ENCODE assay signal across 8 cellular contexts in the genomic region with DNA sequence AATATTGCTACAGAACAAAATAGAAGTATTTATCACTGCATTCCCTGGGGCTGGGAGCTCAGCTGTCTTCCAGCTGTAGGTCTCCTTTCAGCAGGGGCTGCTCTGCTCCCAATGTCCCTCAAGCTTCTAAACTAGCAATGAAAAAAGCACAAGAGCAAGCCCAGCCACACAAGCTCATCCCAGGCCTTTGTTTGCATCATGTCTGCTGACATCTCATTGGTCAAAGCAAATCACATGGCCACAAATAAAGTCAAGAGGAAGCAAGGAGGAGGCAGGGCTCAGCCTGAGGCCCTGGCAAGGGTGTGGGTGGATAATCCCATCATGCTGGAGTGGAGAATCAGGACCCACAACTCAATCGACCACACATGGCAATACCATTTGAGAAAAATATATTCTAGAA. TPM values are rescaled to one million over a fixed set of nuclear protein-coding genes. Genes with fewer than 3 reads are reported as not detected.
A peak's percentile ranks its signal among the peaks of the same experiment; 100 is the strongest.
DNase-seq lines count a peak whose midpoint lies in the region; ATAC-seq lines count a peak whose summit lies in the region.

No MANE protein-coding gene starts in this region.

- ATAC-seq in activated CD8-positive, alpha-beta T cell treated with anti-CD3 and anti-CD28 coated beads, Interleukin-2, amount 10 ng/mL, durations not matched to agents 7 days and 5 days, result no peak

- no peaks in the 10 kb centered on the region for H3K36me3 Mint-ChIP-seq in activated CD8-positive, alpha-beta T cell treated with anti-CD3 and anti-CD28 coated beads, Interleukin-2, amount 10 ng/mL, durations not matched to agents 7 days and 5 days (ENCODE audit: low read depth)

- H3K79me2 ChIP-seq in mesendoderm (ENCODE audit: control insufficient read depth, insufficient read depth, low read length), result no peaks in the 10 kb centered on the region

- H3K56ac ChIP-seq in mesendoderm (ENCODE audit: low read length), result peak overlapping the region; percentile 29

- H3K18ac ChIP-seq in mesendoderm (ENCODE audit: low read length), result no peak overlapping the region

- peaks cover 25% of the 10 kb centered on the region for H3K27me3 Mint-ChIP-seq in activated CD8-positive, alpha-beta T cell treated with anti-CD3 and anti-CD28 coated beads, Interleukin-2, amount 10 ng/mL, durations not matched to agents 7 days and 5 days (ENCODE audit: low read depth)

- no peak overlapping the region for H2BK120ac ChIP-seq in mesendoderm (ENCODE audit: low read depth, low read length)

- no peak overlapping the region for H3K4me3 Mint-ChIP-seq in activated CD8-positive, alpha-beta T cell treated with anti-CD3 and anti-CD28 coated beads, Interleukin-2, amount 10 ng/mL, durations not matched to agents 7 days and 5 days

- peaks cover 1% of the 10 kb centered on the region for H3K4me1 ChIP-seq in mesendoderm (ENCODE audit: control insufficient read depth, low read depth, low read length)

- no peak overlapping the region for H4K5ac ChIP-seq in mesendoderm (ENCODE audit: low read length)

- H3K4me2 ChIP-seq in mesendoderm (ENCODE audit: low read length), result no peak overlapping the region

- H3K27ac Mint-ChIP-seq in activated CD8-positive, alpha-beta T cell treated with anti-CD3 and anti-CD28 coated beads, Interleukin-2, amount 10 ng/mL, durations not matched to agents 7 days and 5 days, result no peak overlapping the region

- no peaks in the 10 kb centered on the region for H3K36me3 ChIP-seq in mesendoderm (ENCODE audit: control insufficient read depth, insufficient read depth, low read length)

- no peak overlapping the region for H3K4me3 ChIP-seq in mesendoderm (ENCODE audit: low read length)

- H3K4ac ChIP-seq in mesendoderm (ENCODE audit: low read depth, low read length), result no peak overlapping the region

- H3K9ac ChIP-seq in mesendoderm (ENCODE audit: low read length), result no peak overlapping the region

- no peak overlapping the region for H3K27ac ChIP-seq in mesendoderm (ENCODE audit: low read depth, low read length)

- CTCF ChIA-PET in activated CD8-positive, alpha-beta T cell treated with anti-CD3 and anti-CD28 coated beads, Interleukin-2, amount 10 ng/mL, durations not matched to agents 7 days and 5 days (lab: Charles Lee), result interaction anchor here (0.7 to 3.2 kb wide), 6 partner anchors 10 to 149 kb away, joined by 3 to 16 read pairs (median 4); partner anchors contain the start of gene RRBP1

- H3K79me1 ChIP-seq in mesendoderm (ENCODE audit: low read length), result no peaks in the 10 kb centered on the region

- H3K9me3 Mint-ChIP-seq in activated CD8-positive, alpha-beta T cell treated with anti-CD3 and anti-CD28 coated beads, Interleukin-2, amount 10 ng/mL, durations not matched to agents 7 days and 5 days (ENCODE audit: insufficient read depth), result no peaks in the 10 kb centered on the region

- peak; percentile 5 for DNase-seq in NCI-H2107 treated with DMSO at 0.1 percent for 48 hours (lab: John Stamatoyannopoulos, UW; ENCODE audit: unreplicated experiment)
- no peak for DNase-seq in NCI-H2107 (lab: John Stamatoyannopoulos, UW)
- DNase-seq in NCI-H1105 (lab: John Stamatoyannopoulos, UW), result peak; percentile 22
- DNase-seq in activated CD8-positive, alpha-beta T cell treated with anti-CD3 and anti-CD28 coated beads, Interleukin-2, amount 10 ng/mL, durations not matched to agents 7 days and 5 days, result peak; percentile 44
- DNase-seq in mesendoderm, result peak; percentile 93
- DNase-seq in cerebellum (ENCODE audit: low spot score), result no peak
- no peak for DNase-seq in hippocampal formation (lab: John Stamatoyannopoulos, UW)
- no peak for DNase-seq in effector CD4-positive, alpha-beta T cell

- no peaks in the 10 kb centered on the region for H3K27me3 ChIP-seq in mesendoderm (ENCODE audit: insufficient read depth, low read length, poor library complexity)

- POLR2A ChIA-PET in activated CD8-positive, alpha-beta T cell treated with anti-CD3 and anti-CD28 coated beads, Interleukin-2, amount 10 ng/mL, durations not matched to agents 7 days and 5 days (lab: Charles Lee), result interaction anchor here (1.0 to 1.2 kb wide), 2 partner anchors 10 to 19 kb away, joined by 3 read pairs; no protein-coding TSS in a partner anchor

- H3K23ac ChIP-seq in mesendoderm (ENCODE audit: low read length), result no peak overlapping the region

- H2AK5ac ChIP-seq in mesendoderm (ENCODE audit: low read length), result no peak overlapping the region

- H4K8ac ChIP-seq in mesendoderm (ENCODE audit: low read depth, low read length), result peak overlapping the region; percentile 79

- peaks cover 39% of the 10 kb centered on the region for H3K4me1 Mint-ChIP-seq in activated CD8-positive, alpha-beta T cell treated with anti-CD3 and anti-CD28 coated beads, Interleukin-2, amount 10 ng/mL, durations not matched to agents 7 days and 5 days (ENCODE audit: low read depth)

- H2BK15ac ChIP-seq in mesendoderm (replicated peaks; ENCODE audit: low read depth), result no peak overlapping the region

- H2BK5ac ChIP-seq in mesendoderm (ENCODE audit: low read length), result no peak overlapping the region

- no CpG with 5 or more reads among the region's 1 CpG for WGBS in mesendoderm (ENCODE audit: extremely low coverage, insufficient coverage, low lambda C conversion rate)

RNA-seq across cellular contexts. Expression of gene BFSP1, which starts 2.2 kb away (rescaled TPM):
- total RNA-seq in activated CD8-positive, alpha-beta T cell treated with anti-CD3 and anti-CD28 coated beads, Interleukin-2, amount 10 ng/mL, durations not matched to agents 7 days and 5 days, result under 1 TPM; 0.50 to 0.55 TPM
- 2.2 TPM for polyA plus RNA-seq in mesendoderm (2013, experiment 1 of 2)
- polyA plus RNA-seq in mesendoderm (2013, experiment 2 of 2), result 2.4 TPM
- 1.5 TPM for total RNA-seq in cerebellum

RNA-seq across cellular contexts. Expression of gene DSTN, which starts 36.5 kb away (rescaled TPM):
- total RNA-seq in activated CD8-positive, alpha-beta T cell treated with anti-CD3 and anti-CD28 coated beads, Interleukin-2, amount 10 ng/mL, durations not matched to agents 7 days and 5 days, result 10 to 100 TPM; 59.0 to 63.6 TPM
- 278 TPM for polyA plus RNA-seq in mesendoderm (2013, experiment 1 of 2)
- polyA plus RNA-seq in mesendoderm (2013, experiment 2 of 2), result 278 TPM
- total RNA-seq in cerebellum, result 116 TPM

Comparison
In these comparisons a context has a peak if more than half of its experiments do, and no peak if none do; other contexts are left out.
1. DNase-seq: peak in NCI-H2107 treated with DMSO at 0.1 percent for 48 hours (single experiment), NCI-H1105 (single experiment), activated CD8-positive, alpha-beta T cell treated with anti-CD3 and anti-CD28 coated beads, Interleukin-2, amount 10 ng/mL, durations not matched to agents 7 days and 5 days (single experiment) and mesendoderm (single experiment); none in NCI-H2107 (single experiment), cerebellum (single experiment), hippocampal formation (0 of 2) and effector CD4-positive, alpha-beta T cell (single experiment).